In genomic region chr7:131610007-131610406, GRCh38 we compare ENCODE assay signal across 1 cellular context.
TF ChIP-seq lines count a peak whose summit lies in the region.

No MANE protein-coding gene starts in this region.

TF ChIP-seq in HEK293, 187 proteins besides CTCF, POLR2A, EP300 and RAD21 (continued from another document):
- TF ChIP-seq ZNF518A (tag by site-specific recombination; conservative IDR thresholded peaks at IDR 0.05; ENCODE audit: low read depth) (no peak), ZNF280C (tag by site-specific recombination; IDR thresholded peaks at IDR 0.05) (no peak), GLIS1 (tag by site-specific recombination; IDR thresholded peaks at IDR 0.05) (peak; percentile 86)
